Comparison of ENCODE assay signal across 8 cellular contexts in genomic region chr11:125887373-125888324, GRCh38. TPM values are rescaled to one million over a fixed set of nuclear protein-coding genes. Genes with fewer than 3 reads are reported as not detected.
DNase-seq lines count a peak whose midpoint lies in the region; ATAC-seq, FAIRE-seq and TF ChIP-seq lines count a peak whose summit lies in the region.

TSS of gene HYLS1 (plus strand) at chr11:125887668. CDS start at chr11:125899369, 11,701 bp downstream.

- no peaks in the 10 kb centered on the region; a peak in 1 of 5 replicates for H3K36me3 ChIP-seq in HepG2 (replicated peaks in 1 of 2; ENCODE audit: control insufficient read depth in 1 of 2, insufficient read depth in 2 of 2, low read length in 2 of 2)

- CTCF ChIA-PET in HepG2 (lab: Yijun Ruan, JAX; ENCODE audit: low intra/inter-chr PET ratio, low total read pairs) = no interaction called here

- POLR2A ChIA-PET in HepG2 (lab: Yijun Ruan, JAX) = interaction anchor here (0.9 to 1.6 kb wide), 7 partner anchors 8 to 1141 kb away, joined by 3 to 17 read pairs (median 5); partner anchors contain the start of genes EI24, PUS3 and STT3A

- no peaks in the 10 kb centered on the region for H4K20me1 ChIP-seq in HepG2 (ENCODE audit: insufficient read depth, low read length)

- H3K4me2 ChIP-seq in HepG2 (ENCODE audit: low read depth, low read length) = peak within 1 kb of the TSS; percentile 69

- intact Hi-C loops in HepG2 (cut with micrococcal nuclease; ENCODE audit: unreplicated experiment) = no loop called here

- H2AFZ ChIP-seq in HepG2 (ENCODE audit: low read length) = no peak within 1 kb of the TSS

- no peaks in the 10 kb centered on the region for H3K79me2 ChIP-seq in HepG2 (ENCODE audit: insufficient read depth, low read length)

- TF ChIP-seq EP300 in HepG2 (IDR thresholded peaks at IDR 0.05; ENCODE audit: low read depth in 2 of 2, low read length in 2 of 2) (no peak), HepG2 (CRISPR knock-in tag; IDR thresholded peaks at IDR 0.05; ENCODE audit: borderline replicate concordance) (no peak)

- ATAC-seq in HG03457 (IDR thresholded peaks at IDR 0.05; ENCODE audit: unreplicated experiment) = peak; percentile 86
- peak; percentile 95 for ATAC-seq in HepG2

- TF ChIP-seq POLR2A in HepG2 (IDR thresholded peaks at IDR 0.05; ENCODE audit: insufficient read depth in 1 of 2, low read depth in 2 of 2, low read length in 2 of 2) = peak; percentile 56 to 70

- TF ChIP-seq CTCF in HepG2 (CRISPR knock-in tag; IDR thresholded peaks at IDR 0.05) = peak; percentile 33

- BruUV-seq in HepG2 (replicated peaks; lab: Mats Ljungman, UMichigan) = TSS peak; percentile 65

- no peaks in the 10 kb centered on the region for H3K27me3 ChIP-seq in HepG2 (ENCODE audit: control insufficient read depth in 1 of 2, insufficient read depth in 2 of 2, low read length in 2 of 2)

- peak within 1 kb of the TSS; percentile 65 to 78 (median 73) for H3K4me3 ChIP-seq in HepG2 (replicated peaks in 1 of 3; ENCODE audit: insufficient read depth in 1 of 3, low read depth in 2 of 3, low read length in 3 of 3)

- H3K27ac ChIP-seq in HepG2 (ENCODE audit: extremely low read length, insufficient read depth, low read length) = peak within 1 kb of the TSS; percentile 89

- no peaks in the 10 kb centered on the region for H3K9me3 ChIP-seq in HepG2 (ENCODE audit: low read length)

- DNase-seq in C1 segment of cervical spinal cord (lab: John Stamatoyannopoulos, UW) = peak; percentile 58 to 96 (median 87)
- peak; percentile 82 for DNase-seq in GM19240 (ENCODE audit: insufficient read length, low spot score)
- DNase-seq in NCI-H526 treated with DMSO at 0.1 percent for 48 hours (lab: John Stamatoyannopoulos, UW) = peak; percentile 93
- peak; percentile 89 for DNase-seq in activated CD4-positive, alpha-beta T cell treated with anti-CD3 and anti-CD28 coated beads, Interleukin-2, amount 50 U/mL, for 4 hours
- DNase-seq in dermis microvascular lymphatic vessel endothelial cell (ENCODE audit: low read depth in 2 of 2) = peak; percentile 91 to 98
- DNase-seq in HepG2 (ENCODE audit: low spot score) = peak; percentile 72
- peak; percentile 91 for DNase-seq in stimulated activated CD4-positive, alpha-beta T cell treated with anti-CD3 and anti-CD28 coated beads, Interleukin-4, amount 100 ng/mL, for 1 hour

- WGBS in HepG2 (ENCODE audit: low lambda C conversion rate) = 62% methylated on average over 49 of the region's 91 CpGs

- peak; percentile 24; the same call in 1 of the 2 replicates for TF ChIP-seq RAD21 in HepG2 (CRISPR knock-in tag; IDR thresholded peaks at IDR 0.05)

- H3K4me1 ChIP-seq in HepG2 (ENCODE audit: insufficient read depth, low read length) = peaks cover 38% of the 10 kb centered on the region

- peak within 1 kb of the TSS; percentile 76 for H3K9ac ChIP-seq in HepG2 (ENCODE audit: insufficient read depth, low read depth, low read length)

- in situ Hi-C loops in HepG2 (cut with HindIII; ENCODE audit: extremely low pct_ligation_motif_present, low pct_unique_long_range_greater_than_20kb) = no loop called here

- peak; percentile 50 for FAIRE-seq in HepG2 (lab: Jason Lieb, UNC)

TF ChIP-seq in HepG2, 621 proteins besides CTCF, POLR2A, EP300 and RAD21 (continues in another document):
- TF ChIP-seq RFXAP (CRISPR knock-in tag; IDR thresholded peaks at IDR 0.05; ENCODE audit: borderline replicate concordance) (no peak), YEATS2 (CRISPR knock-in tag; IDR thresholded peaks at IDR 0.05; ENCODE audit: borderline replicate concordance) (no peak), ELF3 (CRISPR knock-in tag; IDR thresholded peaks at IDR 0.05) (peak; percentile 34; the same call in 1 of the 2 replicates), HOXA5 (CRISPR knock-in tag; IDR thresholded peaks at IDR 0.05) (0 out of 2 replicates have a peak, but pooled peaks have one; percentile 16), SRSF4 (IDR thresholded peaks at IDR 0.05; ENCODE audit: low read depth, low read length, poor library complexity, severe bottlenecking) (no peak), ZNF251 (CRISPR knock-in tag; IDR thresholded peaks at IDR 0.05) (no peak), SOX6 (IDR thresholded peaks at IDR 0.05) (no peak), SOX6 (CRISPR knock-in tag; IDR thresholded peaks at IDR 0.05) (peak; percentile 38; the same call in 1 of the 2 replicates), THAP7 (CRISPR knock-in tag; IDR thresholded peaks at IDR 0.05) (0 out of 2 replicates have a peak, but pooled peaks have one; percentile 56), BATF2 (CRISPR knock-in tag; IDR thresholded peaks at IDR 0.05) (peak; percentile 84; the same call in 1 of the 2 replicates), ISX (CRISPR knock-in tag; conservative IDR thresholded peaks at IDR 0.05) (no peak), ZNF230 (CRISPR knock-in tag; IDR thresholded peaks at IDR 0.05) (no peak), CSRNP1 (CRISPR knock-in tag; IDR thresholded peaks at IDR 0.05) (no peak)

RNA-seq across cellular contexts. Expression of gene HYLS1, which starts in this region (rescaled TPM):
- total RNA-seq in dermis microvascular lymphatic vessel endothelial cell (5.6 and 5.8 TPM in 2 replicates), HepG2 (2016; rRNA removed; fragmentation: Illumina TruSeq; extraction: Trizol) (3.8 and 5.6 TPM in 2 replicates)
- 1.1 and 1.3 TPM in 2 replicates for total RNA-seq in HepG2 (2016; cell fraction: cytosol; rRNA removed; fragmentation: Illumina TruSeq; extraction: Trizol; ENCODE audit: low read depth)
- 3.8 and 5.5 TPM in 2 replicates for total RNA-seq in HepG2 (2016; cell fraction: insoluble cytoplasmic fraction; rRNA removed; fragmentation: Illumina TruSeq; extraction: Trizol)
- total RNA-seq in HepG2 (2016; cell fraction: membrane; rRNA removed; fragmentation: Illumina TruSeq; extraction: Trizol) = 2.0 and 2.2 TPM in 2 replicates
- total RNA-seq in HepG2 (2016; cell fraction: nucleus; rRNA removed; fragmentation: Illumina TruSeq; extraction: Trizol) = 2.1 and 2.5 TPM in 2 replicates
- polyA plus RNA-seq in HepG2 (2011; rRNA removed) = 1.1 and 1.3 TPM in 2 replicates
- polyA plus RNA-seq in HepG2 (2011; cell fraction: cytosol; rRNA removed) = 0.62 and 0.85 TPM in 2 replicates
- polyA plus RNA-seq in HepG2 (2011; cell fraction: nucleus; rRNA removed) = 0.47 and 0.52 TPM in 2 replicates
- 1.3 and 1.4 TPM in 2 replicates for polyA plus RNA-seq in HepG2 (2012)
- 0.41 and 0.57 TPM in 2 replicates for polyA plus RNA-seq in HepG2 (2016; cell fraction: cytosol; fragmentation: Illumina TruSeq; extraction: Trizol; ENCODE audit: low read depth)
- 4.5 and 6.0 TPM in 2 replicates for polyA plus RNA-seq in HepG2 (2016; cell fraction: insoluble cytoplasmic fraction; fragmentation: Illumina TruSeq; extraction: Trizol; ENCODE audit: low read depth)
- polyA plus RNA-seq in HepG2 (2016; cell fraction: membrane; fragmentation: Illumina TruSeq; extraction: Trizol; ENCODE audit: low read depth) = 0.76 and 0.81 TPM in 2 replicates
- 2.4 and 2.9 TPM in 2 replicates for polyA plus RNA-seq in HepG2 (2016; cell fraction: nucleus; fragmentation: Illumina TruSeq; extraction: Trizol; ENCODE audit: insufficient read depth, low read depth)
- polyA minus RNA-seq in HepG2 (2011; rRNA and poly(A)+ RNA removed; ENCODE audit: low replicate concordance) = 0.50 TPM in 1 of 2 replicates, not detected in the other
- 0.44 TPM in 1 of 2 replicates, not detected in the other for polyA minus RNA-seq in HepG2 (2011; cell fraction: cytosol; rRNA and poly(A)+ RNA removed)
- polyA minus RNA-seq in HepG2 (2011; cell fraction: nucleus; rRNA and poly(A)+ RNA removed) = 0.90 and 1.5 TPM in 2 replicates

Comparison
In these comparisons a context has a peak if more than half of its experiments do, and no peak if none do; other contexts are left out.
1. Peak in every context shown above with its lines: DNase-seq, ATAC-seq, H3K4me3 ChIP-seq and H3K27ac ChIP-seq.